1 cellular context compared by ENCODE assay signal in the genomic region with DNA sequence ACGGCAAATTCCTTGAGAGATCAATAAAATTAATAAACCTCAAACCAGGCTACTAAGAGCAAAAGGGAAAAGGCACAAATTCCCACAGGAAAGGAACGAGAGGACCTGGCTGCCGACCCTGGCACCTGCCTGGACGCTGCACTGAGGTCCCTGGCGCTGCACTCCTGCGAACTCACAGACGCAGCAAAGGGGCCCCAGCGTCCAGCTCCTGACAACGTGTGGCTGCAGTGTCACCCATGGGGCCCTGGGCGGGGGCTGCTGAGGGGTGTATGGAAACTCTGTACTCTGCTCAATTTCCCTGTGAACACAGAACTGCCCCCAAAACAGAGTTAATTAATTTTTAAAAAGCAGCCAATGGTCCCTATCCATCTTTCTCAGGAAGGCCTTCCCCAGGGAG.
TF ChIP-seq lines count a peak whose summit lies in the region.

No MANE protein-coding gene starts in this region.

TF ChIP-seq in WTC11, 78 proteins besides CTCF, POLR2A, EP300 and RAD21 (continued from another document):
- TF ChIP-seq, protein P1, sequence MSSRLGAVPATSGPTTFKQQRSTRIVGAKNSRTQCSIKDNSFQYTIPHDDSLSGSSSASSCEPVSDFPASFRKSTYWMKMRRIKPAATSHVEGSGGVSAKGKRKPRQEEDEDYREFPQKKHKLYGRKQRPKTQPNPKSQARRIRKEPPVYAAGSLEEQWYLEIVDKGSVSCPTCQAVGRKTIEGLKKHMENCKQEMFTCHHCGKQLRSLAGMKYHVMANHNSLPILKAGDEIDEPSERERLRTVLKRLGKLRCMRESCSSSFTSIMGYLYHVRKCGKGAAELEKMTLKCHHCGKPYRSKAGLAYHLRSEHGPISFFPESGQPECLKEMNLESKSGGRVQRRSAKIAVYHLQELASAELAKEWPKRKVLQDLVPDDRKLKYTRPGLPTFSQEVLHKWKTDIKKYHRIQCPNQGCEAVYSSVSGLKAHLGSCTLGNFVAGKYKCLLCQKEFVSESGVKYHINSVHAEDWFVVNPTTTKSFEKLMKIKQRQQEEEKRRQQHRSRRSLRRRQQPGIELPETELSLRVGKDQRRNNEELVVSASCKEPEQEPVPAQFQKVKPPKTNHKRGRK (CRISPR knock-in tag; IDR thresholded peaks at IDR 0.05; ENCODE audit: borderline replicate concordance) = no peak
- no peak for TF ChIP-seq FOXK1 (CRISPR knock-in tag; IDR thresholded peaks at IDR 0.05)
- TF ChIP-seq ESRRA (CRISPR knock-in tag; IDR thresholded peaks at IDR 0.05; ENCODE audit: borderline replicate concordance) = no peak
- no peak for TF ChIP-seq ZNF263 (CRISPR knock-in tag; IDR thresholded peaks at IDR 0.05; ENCODE audit: low read depth)
- TF ChIP-seq GTF2I (CRISPR knock-in tag; conservative IDR thresholded peaks at IDR 0.05) = no peak
- no peak for TF ChIP-seq ATF2 (CRISPR knock-in tag; IDR thresholded peaks at IDR 0.05; ENCODE audit: borderline replicate concordance, low read depth)
- no peak for TF ChIP-seq MAX (CRISPR knock-in tag; IDR thresholded peaks at IDR 0.05)
- TF ChIP-seq ZNF416 (CRISPR knock-in tag; IDR thresholded peaks at IDR 0.05) = no peak
- TF ChIP-seq ZNF423 (CRISPR knock-in tag; IDR thresholded peaks at IDR 0.05) = no peak
- no peak for TF ChIP-seq NFATC4 (CRISPR knock-in tag; IDR thresholded peaks at IDR 0.05)
- TF ChIP-seq HMGXB4 (CRISPR knock-in tag; IDR thresholded peaks at IDR 0.05) = no peak
- TF ChIP-seq ARID4B (CRISPR knock-in tag; IDR thresholded peaks at IDR 0.05; ENCODE audit: borderline replicate concordance) = no peak
- TF ChIP-seq NR3C1 (CRISPR knock-in tag; conservative IDR thresholded peaks at IDR 0.05; ENCODE audit: low read depth) = no peak
- TF ChIP-seq, protein P2, sequence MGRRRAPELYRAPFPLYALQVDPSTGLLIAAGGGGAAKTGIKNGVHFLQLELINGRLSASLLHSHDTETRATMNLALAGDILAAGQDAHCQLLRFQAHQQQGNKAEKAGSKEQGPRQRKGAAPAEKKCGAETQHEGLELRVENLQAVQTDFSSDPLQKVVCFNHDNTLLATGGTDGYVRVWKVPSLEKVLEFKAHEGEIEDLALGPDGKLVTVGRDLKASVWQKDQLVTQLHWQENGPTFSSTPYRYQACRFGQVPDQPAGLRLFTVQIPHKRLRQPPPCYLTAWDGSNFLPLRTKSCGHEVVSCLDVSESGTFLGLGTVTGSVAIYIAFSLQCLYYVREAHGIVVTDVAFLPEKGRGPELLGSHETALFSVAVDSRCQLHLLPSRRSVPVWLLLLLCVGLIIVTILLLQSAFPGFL (CRISPR knock-in tag; IDR thresholded peaks at IDR 0.05; ENCODE audit: borderline replicate concordance) = no peak
